In the genomic region with DNA sequence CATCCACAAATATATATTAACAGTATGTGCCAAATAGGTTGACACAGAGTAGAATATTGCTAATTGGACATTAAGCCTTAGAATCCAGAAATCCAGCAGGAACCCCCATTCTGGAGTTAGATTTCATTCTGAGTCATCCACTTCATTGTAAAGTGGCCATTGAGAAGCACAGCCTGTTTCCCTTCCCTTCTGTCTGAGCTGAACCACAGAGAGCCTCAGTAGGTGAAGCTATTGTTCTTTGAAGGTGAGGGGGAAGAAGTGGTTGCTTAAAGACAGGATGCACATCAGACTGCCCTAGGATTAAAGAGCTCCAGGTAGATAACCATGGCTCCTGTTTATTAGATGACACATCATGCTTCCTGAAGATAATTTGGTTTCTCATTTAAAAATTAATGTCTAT, we compare ENCODE assay signal across 1 cellular context.
TF ChIP-seq lines count a peak whose summit lies in the region.

No MANE protein-coding gene starts in this region.

TF ChIP-seq in HCT116, 20 proteins besides CTCF, POLR2A, EP300 and RAD21:
- TF ChIP-seq, protein P1, sequence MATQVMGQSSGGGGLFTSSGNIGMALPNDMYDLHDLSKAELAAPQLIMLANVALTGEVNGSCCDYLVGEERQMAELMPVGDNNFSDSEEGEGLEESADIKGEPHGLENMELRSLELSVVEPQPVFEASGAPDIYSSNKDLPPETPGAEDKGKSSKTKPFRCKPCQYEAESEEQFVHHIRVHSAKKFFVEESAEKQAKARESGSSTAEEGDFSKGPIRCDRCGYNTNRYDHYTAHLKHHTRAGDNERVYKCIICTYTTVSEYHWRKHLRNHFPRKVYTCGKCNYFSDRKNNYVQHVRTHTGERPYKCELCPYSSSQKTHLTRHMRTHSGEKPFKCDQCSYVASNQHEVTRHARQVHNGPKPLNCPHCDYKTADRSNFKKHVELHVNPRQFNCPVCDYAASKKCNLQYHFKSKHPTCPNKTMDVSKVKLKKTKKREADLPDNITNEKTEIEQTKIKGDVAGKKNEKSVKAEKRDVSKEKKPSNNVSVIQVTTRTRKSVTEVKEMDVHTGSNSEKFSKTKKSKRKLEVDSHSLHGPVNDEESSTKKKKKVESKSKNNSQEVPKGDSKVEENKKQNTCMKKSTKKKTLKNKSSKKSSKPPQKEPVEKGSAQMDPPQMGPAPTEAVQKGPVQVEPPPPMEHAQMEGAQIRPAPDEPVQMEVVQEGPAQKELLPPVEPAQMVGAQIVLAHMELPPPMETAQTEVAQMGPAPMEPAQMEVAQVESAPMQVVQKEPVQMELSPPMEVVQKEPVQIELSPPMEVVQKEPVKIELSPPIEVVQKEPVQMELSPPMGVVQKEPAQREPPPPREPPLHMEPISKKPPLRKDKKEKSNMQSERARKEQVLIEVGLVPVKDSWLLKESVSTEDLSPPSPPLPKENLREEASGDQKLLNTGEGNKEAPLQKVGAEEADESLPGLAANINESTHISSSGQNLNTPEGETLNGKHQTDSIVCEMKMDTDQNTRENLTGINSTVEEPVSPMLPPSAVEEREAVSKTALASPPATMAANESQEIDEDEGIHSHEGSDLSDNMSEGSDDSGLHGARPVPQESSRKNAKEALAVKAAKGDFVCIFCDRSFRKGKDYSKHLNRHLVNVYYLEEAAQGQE (IDR thresholded peaks at IDR 0.05; ENCODE audit: low read depth): no peak
- TF ChIP-seq EZH2 (IDR thresholded peaks at IDR 0.05) (no peak), SP1 (IDR thresholded peaks at IDR 0.05; ENCODE audit: low read depth) (no peak), POLR2AphosphoS5 (IDR thresholded peaks at IDR 0.05; ENCODE audit: low read depth, low read length) (no peak), FOSL1 (IDR thresholded peaks at IDR 0.05; ENCODE audit: low read depth) (no peak)
- TF ChIP-seq, protein P2, sequence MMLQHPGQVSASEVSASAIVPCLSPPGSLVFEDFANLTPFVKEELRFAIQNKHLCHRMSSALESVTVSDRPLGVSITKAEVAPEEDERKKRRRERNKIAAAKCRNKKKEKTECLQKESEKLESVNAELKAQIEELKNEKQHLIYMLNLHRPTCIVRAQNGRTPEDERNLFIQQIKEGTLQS (IDR thresholded peaks at IDR 0.05): no peak
